Comparison of ENCODE assay signal across 1 cellular context in the genomic region with DNA sequence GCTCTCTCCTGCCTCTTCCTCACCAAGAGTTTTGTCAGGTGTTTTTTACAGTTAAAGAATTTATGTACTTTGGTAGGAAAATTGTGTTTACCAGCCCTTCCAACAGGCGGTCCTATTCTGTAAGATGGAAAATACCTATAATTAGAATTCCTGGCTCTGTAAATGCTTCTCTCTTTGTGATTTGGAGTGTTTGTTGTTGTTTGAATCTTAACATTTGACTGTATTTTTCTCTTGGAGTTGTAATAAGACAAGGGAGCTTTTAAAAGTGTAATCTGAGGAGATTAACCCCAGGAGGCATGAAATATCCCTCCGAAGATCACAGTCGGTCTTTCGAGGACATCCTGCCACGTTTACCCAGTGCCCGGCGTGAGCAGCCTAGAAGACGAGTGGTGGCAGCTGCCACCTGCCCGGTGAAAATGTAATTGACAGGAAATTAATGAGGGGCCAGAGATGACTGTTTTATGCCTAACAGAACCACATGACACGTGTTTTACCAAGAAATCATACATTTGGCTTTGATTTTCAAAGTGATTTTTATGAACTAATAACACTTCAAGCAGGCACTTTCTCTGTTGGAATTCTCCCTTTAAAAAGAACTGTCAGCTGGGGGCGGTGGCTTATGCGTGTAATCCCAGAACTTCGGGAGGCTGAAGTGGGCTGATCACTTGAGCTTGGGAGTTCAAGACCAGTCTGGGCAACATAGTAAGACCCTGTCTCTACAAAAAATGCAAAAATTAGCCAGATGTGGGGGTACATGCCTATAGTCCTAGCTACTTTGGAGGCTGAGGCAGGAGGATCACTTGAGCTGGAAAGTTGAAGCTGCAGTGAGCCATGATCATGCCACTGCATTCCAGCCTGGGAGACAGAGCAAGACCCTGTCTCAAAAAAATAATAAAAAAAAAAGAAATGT.
TF ChIP-seq lines count a peak whose summit lies in the region.

No MANE protein-coding gene starts in this region.

TF ChIP-seq in HEK293, 187 proteins besides CTCF, POLR2A, EP300 and RAD21 (continued from another document and continues in another):
- TF ChIP-seq, protein P1, sequence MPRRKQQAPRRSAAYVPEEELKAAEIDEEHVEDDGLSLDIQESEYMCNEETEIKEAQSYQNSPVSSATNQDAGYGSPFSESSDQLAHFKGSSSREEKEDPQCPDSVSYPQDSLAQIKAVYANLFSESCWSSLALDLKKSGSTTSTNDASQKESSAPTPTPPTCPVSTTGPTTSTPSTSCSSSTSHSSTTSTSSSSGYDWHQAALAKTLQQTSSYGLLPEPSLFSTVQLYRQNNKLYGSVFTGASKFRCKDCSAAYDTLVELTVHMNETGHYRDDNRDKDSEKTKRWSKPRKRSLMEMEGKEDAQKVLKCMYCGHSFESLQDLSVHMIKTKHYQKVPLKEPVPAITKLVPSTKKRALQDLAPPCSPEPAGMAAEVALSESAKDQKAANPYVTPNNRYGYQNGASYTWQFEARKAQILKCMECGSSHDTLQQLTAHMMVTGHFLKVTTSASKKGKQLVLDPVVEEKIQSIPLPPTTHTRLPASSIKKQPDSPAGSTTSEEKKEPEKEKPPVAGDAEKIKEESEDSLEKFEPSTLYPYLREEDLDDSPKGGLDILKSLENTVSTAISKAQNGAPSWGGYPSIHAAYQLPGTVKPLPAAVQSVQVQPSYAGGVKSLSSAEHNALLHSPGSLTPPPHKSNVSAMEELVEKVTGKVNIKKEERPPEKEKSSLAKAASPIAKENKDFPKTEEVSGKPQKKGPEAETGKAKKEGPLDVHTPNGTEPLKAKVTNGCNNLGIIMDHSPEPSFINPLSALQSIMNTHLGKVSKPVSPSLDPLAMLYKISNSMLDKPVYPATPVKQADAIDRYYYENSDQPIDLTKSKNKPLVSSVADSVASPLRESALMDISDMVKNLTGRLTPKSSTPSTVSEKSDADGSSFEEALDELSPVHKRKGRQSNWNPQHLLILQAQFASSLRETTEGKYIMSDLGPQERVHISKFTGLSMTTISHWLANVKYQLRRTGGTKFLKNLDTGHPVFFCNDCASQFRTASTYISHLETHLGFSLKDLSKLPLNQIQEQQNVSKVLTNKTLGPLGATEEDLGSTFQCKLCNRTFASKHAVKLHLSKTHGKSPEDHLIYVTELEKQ (tag by site-specific recombination; IDR thresholded peaks at IDR 0.05; ENCODE audit: borderline replicate concordance), result no peak
- no peak for TF ChIP-seq ZNF707 (tag by site-specific recombination; IDR thresholded peaks at IDR 0.05)
- TF ChIP-seq ZFP37 (tag by site-specific recombination; IDR thresholded peaks at IDR 0.05), result no peak
- TF ChIP-seq, protein P2, sequence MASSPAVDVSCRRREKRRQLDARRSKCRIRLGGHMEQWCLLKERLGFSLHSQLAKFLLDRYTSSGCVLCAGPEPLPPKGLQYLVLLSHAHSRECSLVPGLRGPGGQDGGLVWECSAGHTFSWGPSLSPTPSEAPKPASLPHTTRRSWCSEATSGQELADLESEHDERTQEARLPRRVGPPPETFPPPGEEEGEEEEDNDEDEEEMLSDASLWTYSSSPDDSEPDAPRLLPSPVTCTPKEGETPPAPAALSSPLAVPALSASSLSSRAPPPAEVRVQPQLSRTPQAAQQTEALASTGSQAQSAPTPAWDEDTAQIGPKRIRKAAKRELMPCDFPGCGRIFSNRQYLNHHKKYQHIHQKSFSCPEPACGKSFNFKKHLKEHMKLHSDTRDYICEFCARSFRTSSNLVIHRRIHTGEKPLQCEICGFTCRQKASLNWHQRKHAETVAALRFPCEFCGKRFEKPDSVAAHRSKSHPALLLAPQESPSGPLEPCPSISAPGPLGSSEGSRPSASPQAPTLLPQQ (tag by site-specific recombination; IDR thresholded peaks at IDR 0.05), result no peak
- TF ChIP-seq ZNF670 (tag by site-specific recombination; IDR thresholded peaks at IDR 0.05; ENCODE audit: low read depth), result no peak
- no peak for TF ChIP-seq ZNF280D (tag by site-specific recombination; IDR thresholded peaks at IDR 0.05)
- no peak for TF ChIP-seq ZNF19 (tag by site-specific recombination; IDR thresholded peaks at IDR 0.05; ENCODE audit: low read depth)
- no peak for TF ChIP-seq ZNF571 (tag by site-specific recombination; IDR thresholded peaks at IDR 0.05)
- TF ChIP-seq HOXC10 (CRISPR knock-in tag; IDR thresholded peaks at IDR 0.05), result no peak
- TF ChIP-seq, protein P3, sequence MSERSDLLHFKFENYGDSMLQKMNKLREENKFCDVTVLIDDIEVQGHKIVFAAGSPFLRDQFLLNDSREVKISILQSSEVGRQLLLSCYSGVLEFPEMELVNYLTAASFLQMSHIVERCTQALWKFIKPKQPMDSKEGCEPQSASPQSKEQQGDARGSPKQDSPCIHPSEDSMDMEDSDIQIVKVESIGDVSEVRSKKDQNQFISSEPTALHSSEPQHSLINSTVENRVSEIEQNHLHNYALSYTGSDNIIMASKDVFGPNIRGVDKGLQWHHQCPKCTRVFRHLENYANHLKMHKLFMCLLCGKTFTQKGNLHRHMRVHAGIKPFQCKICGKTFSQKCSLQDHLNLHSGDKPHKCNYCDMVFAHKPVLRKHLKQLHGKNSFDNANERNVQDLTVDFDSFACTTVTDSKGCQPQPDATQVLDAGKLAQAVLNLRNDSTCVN (tag by site-specific recombination; optimal IDR thresholded peaks at IDR 0.05), result no peak
- TF ChIP-seq YY2 (tag by site-specific recombination; IDR thresholded peaks at IDR 0.05), result no peak
- no peak for TF ChIP-seq ZNF645 (tag by site-specific recombination; IDR thresholded peaks at IDR 0.05)
- peak; percentile 46; the same call in 1 of the 2 replicates for TF ChIP-seq PRDM4 (tag by site-specific recombination; IDR thresholded peaks at IDR 0.05)
- TF ChIP-seq SALL2 (tag by site-specific recombination; IDR thresholded peaks at IDR 0.05; ENCODE audit: borderline replicate concordance), result no peak
- no peak for TF ChIP-seq MEIS1 (CRISPR knock-in tag; IDR thresholded peaks at IDR 0.05; ENCODE audit: borderline replicate concordance)
- no peak for TF ChIP-seq MYNN (tag by site-specific recombination; IDR thresholded peaks at IDR 0.05; ENCODE audit: borderline replicate concordance)
- no peak for TF ChIP-seq ZNF155 (tag by site-specific recombination; IDR thresholded peaks at IDR 0.05)
- TF ChIP-seq ZNF341 (tag by site-specific recombination; IDR thresholded peaks at IDR 0.05; ENCODE audit: low read depth), result peak; percentile 78
- peak; percentile 98 for TF ChIP-seq ZIC2 (tag by site-specific recombination; IDR thresholded peaks at IDR 0.05)
- no peak for TF ChIP-seq ZNF677 (tag by site-specific recombination; IDR thresholded peaks at IDR 0.05)
- no peak for TF ChIP-seq ZNF830 (tag by site-specific recombination; IDR thresholded peaks at IDR 0.05; ENCODE audit: low read depth)
- TF ChIP-seq, protein P4, sequence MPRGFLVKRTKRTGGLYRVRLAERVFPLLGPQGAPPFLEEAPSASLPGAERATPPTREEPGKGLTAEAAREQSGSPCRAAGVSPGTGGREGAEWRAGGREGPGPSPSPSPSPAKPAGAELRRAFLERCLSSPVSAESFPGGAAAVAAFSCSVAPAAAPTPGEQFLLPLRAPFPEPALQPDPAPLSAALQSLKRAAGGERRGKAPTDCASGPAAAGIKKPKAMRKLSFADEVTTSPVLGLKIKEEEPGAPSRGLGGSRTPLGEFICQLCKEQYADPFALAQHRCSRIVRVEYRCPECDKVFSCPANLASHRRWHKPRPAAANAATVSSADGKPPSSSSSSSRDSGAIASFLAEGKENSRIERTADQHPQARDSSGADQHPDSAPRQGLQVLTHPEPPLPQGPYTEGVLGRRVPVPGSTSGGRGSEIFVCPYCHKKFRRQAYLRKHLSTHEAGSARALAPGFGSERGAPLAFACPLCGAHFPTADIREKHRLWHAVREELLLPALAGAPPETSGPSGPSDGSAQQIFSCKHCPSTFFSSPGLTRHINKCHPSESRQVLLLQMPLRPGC (tag by site-specific recombination; IDR thresholded peaks at IDR 0.05), result no peak
- TF ChIP-seq ZNF426 (tag by site-specific recombination; IDR thresholded peaks at IDR 0.05), result no peak
- no peak; the same call in 1 of the 2 replicates for TF ChIP-seq GLI2 (tag by site-specific recombination; IDR thresholded peaks at IDR 0.05; ENCODE audit: borderline replicate concordance, low read depth)
- no peak for TF ChIP-seq ZNF48 (tag by site-specific recombination; IDR thresholded peaks at IDR 0.05)
- TF ChIP-seq ZNF140 (tag by site-specific recombination; IDR thresholded peaks at IDR 0.05), result no peak
- no peak for TF ChIP-seq ZBTB21 (tag by site-specific recombination; IDR thresholded peaks at IDR 0.05)
- no peak for TF ChIP-seq ZNF501 (tag by site-specific recombination; IDR thresholded peaks at IDR 0.05)
- TF ChIP-seq ZNF658 (tag by site-specific recombination; IDR thresholded peaks at IDR 0.05), result no peak
- no peak for TF ChIP-seq ZNF302 (tag by site-specific recombination; IDR thresholded peaks at IDR 0.05; ENCODE audit: low read depth)
- TF ChIP-seq, protein P5, sequence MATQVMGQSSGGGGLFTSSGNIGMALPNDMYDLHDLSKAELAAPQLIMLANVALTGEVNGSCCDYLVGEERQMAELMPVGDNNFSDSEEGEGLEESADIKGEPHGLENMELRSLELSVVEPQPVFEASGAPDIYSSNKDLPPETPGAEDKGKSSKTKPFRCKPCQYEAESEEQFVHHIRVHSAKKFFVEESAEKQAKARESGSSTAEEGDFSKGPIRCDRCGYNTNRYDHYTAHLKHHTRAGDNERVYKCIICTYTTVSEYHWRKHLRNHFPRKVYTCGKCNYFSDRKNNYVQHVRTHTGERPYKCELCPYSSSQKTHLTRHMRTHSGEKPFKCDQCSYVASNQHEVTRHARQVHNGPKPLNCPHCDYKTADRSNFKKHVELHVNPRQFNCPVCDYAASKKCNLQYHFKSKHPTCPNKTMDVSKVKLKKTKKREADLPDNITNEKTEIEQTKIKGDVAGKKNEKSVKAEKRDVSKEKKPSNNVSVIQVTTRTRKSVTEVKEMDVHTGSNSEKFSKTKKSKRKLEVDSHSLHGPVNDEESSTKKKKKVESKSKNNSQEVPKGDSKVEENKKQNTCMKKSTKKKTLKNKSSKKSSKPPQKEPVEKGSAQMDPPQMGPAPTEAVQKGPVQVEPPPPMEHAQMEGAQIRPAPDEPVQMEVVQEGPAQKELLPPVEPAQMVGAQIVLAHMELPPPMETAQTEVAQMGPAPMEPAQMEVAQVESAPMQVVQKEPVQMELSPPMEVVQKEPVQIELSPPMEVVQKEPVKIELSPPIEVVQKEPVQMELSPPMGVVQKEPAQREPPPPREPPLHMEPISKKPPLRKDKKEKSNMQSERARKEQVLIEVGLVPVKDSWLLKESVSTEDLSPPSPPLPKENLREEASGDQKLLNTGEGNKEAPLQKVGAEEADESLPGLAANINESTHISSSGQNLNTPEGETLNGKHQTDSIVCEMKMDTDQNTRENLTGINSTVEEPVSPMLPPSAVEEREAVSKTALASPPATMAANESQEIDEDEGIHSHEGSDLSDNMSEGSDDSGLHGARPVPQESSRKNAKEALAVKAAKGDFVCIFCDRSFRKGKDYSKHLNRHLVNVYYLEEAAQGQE (tag by site-specific recombination; IDR thresholded peaks at IDR 0.05), result no peak
- TF ChIP-seq ZNF350 (tag by site-specific recombination; IDR thresholded peaks at IDR 0.05), result no peak
- TF ChIP-seq ZNF354C (tag by site-specific recombination; IDR thresholded peaks at IDR 0.05; ENCODE audit: borderline replicate concordance, low read depth), result no peak
- TF ChIP-seq ZFHX2 (tag by site-specific recombination; conservative IDR thresholded peaks at IDR 0.05), result no peak; the same call in 1 of the 2 replicates
- TF ChIP-seq ZNF157 (tag by site-specific recombination; IDR thresholded peaks at IDR 0.05), result no peak
- no peak for TF ChIP-seq ZNF391 (tag by site-specific recombination; IDR thresholded peaks at IDR 0.05; ENCODE audit: borderline replicate concordance, low read depth)
